ENCODE assay signal across 8 cellular contexts in genomic region chr11:88357323-88358039, GRCh38. TPM values are rescaled to one million over a fixed set of nuclear protein-coding genes. Genes with fewer than 3 reads are reported as not detected.
DNase-seq lines count a peak whose midpoint lies in the region; ATAC-seq and TF ChIP-seq lines count a peak whose summit lies in the region.

No MANE protein-coding gene starts in this region.

- H3K27me3 Mint-ChIP-seq in central memory CD8-positive, alpha-beta T cell = no peaks in the 10 kb centered on the region

- 75 to 83% methylated on average over 3 of the region's 3 CpGs for WGBS in thyroid gland, 2 donors

- no peaks in the 10 kb centered on the region for H3K36me3 ChIP-seq in thyroid gland

- H3K4me1 Mint-ChIP-seq in central memory CD8-positive, alpha-beta T cell = peaks cover 44% of the 10 kb centered on the region

- intact Hi-C loops in thyroid gland (cut with DNase I) = no loop called here

- peak; percentile 48 for ATAC-seq in GM18505 (IDR thresholded peaks at IDR 0.05; ENCODE audit: unreplicated experiment)
- peak; percentile 60 for ATAC-seq in GM21526 (IDR thresholded peaks at IDR 0.05; ENCODE audit: low FRiP score, unreplicated experiment)
- ATAC-seq in HG03571 (IDR thresholded peaks at IDR 0.05; ENCODE audit: unreplicated experiment) = peak; percentile 44
- no peak for ATAC-seq in central memory CD8-positive, alpha-beta T cell (replicated peaks; ENCODE audit: extremely low read depth, poor library complexity, severe bottlenecking)

- H3K4me3 Mint-ChIP-seq in central memory CD8-positive, alpha-beta T cell = peak overlapping the region; percentile 50

- H3K27ac ChIP-seq in thyroid gland (no peak overlapping the region), substantia nigra (ENCODE audit: low read depth, low read length, poor library complexity, severe bottlenecking) (no peak overlapping the region)

- H3K4me1 ChIP-seq in thyroid gland = peaks cover 0 to 3% of the 10 kb centered on the region in 2 donors

- no peak for DNase-seq in central memory CD8-positive, alpha-beta T cell (ENCODE audit: low spot score in 2 of 2)
- DNase-seq in thyroid gland (no peak), substantia nigra (lab: John Stamatoyannopoulos, UW) (no peak), SHP77 (lab: John Stamatoyannopoulos, UW) (no peak), dermis blood vessel endothelial cell (no peak)

- no peak overlapping the region for H3K4me3 ChIP-seq in thyroid gland (replicated peaks in 1 of 3)

- H3K9me3 ChIP-seq in thyroid gland = no peaks in the 10 kb centered on the region

- peak; percentile 40 for TF ChIP-seq POLR2A in GM18505 (IDR thresholded peaks at IDR 0.05; ENCODE audit: borderline replicate concordance, extremely low read depth, insufficient read depth, insufficient read length)
- no peak for TF ChIP-seq POLR2A in thyroid gland (IDR thresholded peaks at IDR 0.05)

- H3K27ac Mint-ChIP-seq in central memory CD8-positive, alpha-beta T cell (ENCODE audit: low read depth) = peak overlapping the region; percentile 86

- no peaks in the 10 kb centered on the region for H3K36me3 Mint-ChIP-seq in central memory CD8-positive, alpha-beta T cell (ENCODE audit: insufficient read depth)

- no peaks in the 10 kb centered on the region for H3K9me3 Mint-ChIP-seq in central memory CD8-positive, alpha-beta T cell

- TF ChIP-seq CTCF in thyroid gland (IDR thresholded peaks at IDR 0.05) = no peak

- no peaks in the 10 kb centered on the region for H3K27me3 ChIP-seq in thyroid gland

RNA-seq across cellular contexts. Expression of gene CTSC, which starts 19.9 kb away (rescaled TPM):
- 10 to 100 TPM; 54.8 to 87.5 (median 64.2) TPM for total RNA-seq in thyroid gland
- 57.2 and 78.7 TPM in 2 replicates for total RNA-seq in dermis blood vessel endothelial cell
